ENCODE assay signal across 16 cellular contexts in the genomic region with DNA sequence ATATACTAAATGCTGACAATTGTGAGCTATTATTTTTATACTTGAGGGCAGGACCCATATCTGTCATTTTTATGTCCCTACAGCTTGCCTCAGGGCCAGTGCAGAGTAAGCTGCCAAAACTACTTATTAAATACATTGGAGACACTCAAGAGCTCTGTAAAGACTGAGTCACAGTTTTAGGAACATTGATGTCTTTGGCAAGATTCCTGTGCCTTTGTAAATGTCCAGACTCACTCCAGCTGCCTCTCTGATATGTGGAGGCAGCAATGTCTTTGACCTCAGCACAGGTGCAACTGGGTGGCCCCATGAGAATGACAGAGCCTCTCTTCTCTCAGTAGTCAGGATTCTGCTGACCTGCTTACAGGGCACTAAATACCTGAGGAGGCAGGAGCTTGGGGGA.
DNase-seq lines count a peak whose midpoint lies in the region; ATAC-seq and TF ChIP-seq lines count a peak whose summit lies in the region.
"Had no signal": no experiment of that assay in that cellular context is flagged by ENCODE, and none has a peak within 500 bp of the region (broad histone marks: within the 10 kb centered on the region; RNA-seq: fewer than 3 reads in every experiment).

No MANE protein-coding gene starts in this region.

- H3K9me3 ChIP-seq in thoracic aorta = no peaks in the 10 kb centered on the region
- H3K9me3 ChIP-seq: BLaER1, HAP-1 had no signal

- peak overlapping the region; percentile 18 to 34 for H3K27ac ChIP-seq in thoracic aorta
- H3K27ac ChIP-seq: BLaER1 had no signal

- H3K4me1 ChIP-seq in thoracic aorta (ENCODE audit: control insufficient read depth in 1 of 2, low read depth in 2 of 2) = peaks cover 18 to 49% of the 10 kb centered on the region in 2 donors
- H3K4me1 ChIP-seq: HAP-1 had no signal

- peaks cover 6% of the 10 kb centered on the region for H3K4me1 Mint-ChIP-seq in stimulated activated memory B cell treated with anti-CD40 and anti-IgM and Interleukin-4, amounts not matched to agents 10 μg/mL and 1 μg/mL and 100 μg/mL, for 72 hours

- no peaks in the 10 kb centered on the region for H3K27me3 Mint-ChIP-seq in stimulated activated memory B cell treated with anti-CD40 and anti-IgM and Interleukin-4, amounts not matched to agents 10 μg/mL and 1 μg/mL and 100 μg/mL, for 72 hours
- H3K27me3 Mint-ChIP-seq: memory B cell had no signal

- peak; percentile 44 for ATAC-seq in thoracic aorta (ENCODE audit: insufficient number of reproducible peaks, low FRiP score, low read depth)
- ATAC-seq in stimulated activated memory B cell treated with anti-CD40 and anti-IgM and Interleukin-4, amounts not matched to agents 10 μg/mL and 1 μg/mL and 100 μg/mL, for 72 hours = no peak
- ATAC-seq in HG02588 (IDR thresholded peaks at IDR 0.05; ENCODE audit: unreplicated experiment) = no peak
- ATAC-seq: activated CD8-positive, alpha-beta T cell treated with anti-CD3 and anti-CD28 coated beads, Interleukin-2, amount 10 ng/mL, durations not matched to agents 7 days and 5 days had no signal

- no peak overlapping the region for H3K27ac Mint-ChIP-seq in stimulated activated memory B cell treated with anti-CD40 and anti-IgM and Interleukin-4, amounts not matched to agents 10 μg/mL and 1 μg/mL and 100 μg/mL, for 72 hours
- H3K27ac Mint-ChIP-seq: activated CD8-positive, alpha-beta T cell treated with anti-CD3 and anti-CD28 coated beads, Interleukin-2, amount 10 ng/mL, durations not matched to agents 7 days and 5 days; activated T-helper 1 cell treated with anti-CD3 and anti-CD28 coated beads, Interleukin-12 subunit alpha, Interleukin-12 subunit beta, Interleukin-2, Interleukin-4 antibody, amounts not matched to agents 30 ng/mL and 10 ng/mL and 1 ng/mL, durations not matched to agents 14 hours and 24 hours and 36 hours; memory B cell had no signal

- no peaks in the 10 kb centered on the region for H3K27me3 ChIP-seq in thoracic aorta (replicated peaks; ENCODE audit: insufficient read depth)
- H3K27me3 ChIP-seq: BLaER1 had no signal

- H3K36me3 ChIP-seq in thoracic aorta = no peaks in the 10 kb centered on the region
- H3K36me3 ChIP-seq: BLaER1, HAP-1 had no signal

- H3K4me3 ChIP-seq in thoracic aorta = no peak overlapping the region
- H3K4me3 ChIP-seq: BLaER1, HAP-1 had no signal

- DNase-seq in LHCN-M2 (ENCODE audit: low read depth) (peak; percentile 81), T1000 (lab: John Stamatoyannopoulos, UW) (peak; percentile 35), islet precursor cell (peak; percentile 73), thoracic aorta (ENCODE audit: low spot score) (no peak), DMS114 treated with DMSO at 0.1 percent for 48 hours (lab: John Stamatoyannopoulos, UW; ENCODE audit: unreplicated experiment) (no peak)
- DNase-seq: activated CD8-positive, alpha-beta T cell treated with anti-CD3 and anti-CD28 coated beads, Interleukin-2, amount 10 ng/mL, durations not matched to agents 7 days and 5 days; NCI-H2081 treated with DMSO at 0.1 percent for 48 hours; NCI-H748 treated with DMSO at 0.1 percent for 48 hours; stimulated activated CD4-positive, alpha-beta T cell treated with anti-CD3 and anti-CD28 coated beads, Interleukin-1b, Interleukin-23, amount 100 ng/mL, for 48 hours had no signal

- TF ChIP-seq CTCF in thoracic aorta (IDR thresholded peaks at IDR 0.05) = no peak

- peaks cover 3% of the 10 kb centered on the region for H3K9me3 Mint-ChIP-seq in stimulated activated memory B cell treated with anti-CD40 and anti-IgM and Interleukin-4, amounts not matched to agents 10 μg/mL and 1 μg/mL and 100 μg/mL, for 72 hours
- H3K9me3 Mint-ChIP-seq: activated T-helper 1 cell treated with anti-CD3 and anti-CD28 coated beads, Interleukin-12 subunit alpha, Interleukin-12 subunit beta, Interleukin-2, Interleukin-4 antibody, amounts not matched to agents 30 ng/mL and 10 ng/mL and 1 ng/mL, durations not matched to agents 14 hours and 24 hours and 36 hours; memory B cell; neural crest cell had no signal

- H3K4me3 Mint-ChIP-seq in stimulated activated memory B cell treated with anti-CD40 and anti-IgM and Interleukin-4, amounts not matched to agents 10 μg/mL and 1 μg/mL and 100 μg/mL, for 72 hours = no peak overlapping the region
- H3K4me3 Mint-ChIP-seq: activated CD8-positive, alpha-beta T cell treated with anti-CD3 and anti-CD28 coated beads, Interleukin-2, amount 10 ng/mL, durations not matched to agents 7 days and 5 days; activated T-helper 1 cell treated with anti-CD3 and anti-CD28 coated beads, Interleukin-12 subunit alpha, Interleukin-12 subunit beta, Interleukin-2, Interleukin-4 antibody, amounts not matched to agents 30 ng/mL and 10 ng/mL and 1 ng/mL, durations not matched to agents 14 hours and 24 hours and 36 hours; memory B cell; neural crest cell had no signal

- H3K36me3 Mint-ChIP-seq in stimulated activated memory B cell treated with anti-CD40 and anti-IgM and Interleukin-4, amounts not matched to agents 10 μg/mL and 1 μg/mL and 100 μg/mL, for 72 hours = no peaks in the 10 kb centered on the region
- H3K36me3 Mint-ChIP-seq: memory B cell had no signal

Comparison
In these comparisons a context has a peak if more than half of its experiments do, and no peak if none do; other contexts are left out.
1. DNase-seq: peak in LHCN-M2 (single experiment), T1000 (single experiment) and islet precursor cell (single experiment); none in thoracic aorta (single experiment) and DMS114 treated with DMSO at 0.1 percent for 48 hours (single experiment).